In genomic region chr1:179820216-179820970, GRCh38 we compare ENCODE assay signal across 23 cellular contexts. TPM values are rescaled to one million over a fixed set of nuclear protein-coding genes. Genes with fewer than 3 reads are reported as not detected.
DNase-seq lines count a peak whose midpoint lies in the region; ATAC-seq, FAIRE-seq and TF ChIP-seq lines count a peak whose summit lies in the region.
"Had no signal": no experiment of that assay in that cellular context is flagged by ENCODE, and none has a peak within 500 bp of the region (broad histone marks: within the 10 kb centered on the region; RNA-seq: fewer than 3 reads in every experiment).

No MANE protein-coding gene starts in this region.

- DNase-seq in KBM-7 (peak; percentile 43), NOMO-1 (lab: John Stamatoyannopoulos, UW; ENCODE audit: unreplicated experiment in 2 of 2) (peak; percentile 64 to 85), GM12878 (ENCODE audit: low read depth, low spot score) (no peak), sciatic nerve (ENCODE audit: low spot score) (peak; percentile 28), G401 (ENCODE audit: low spot score) (no peak)
- DNase-seq: activated CD4-positive, alpha-beta T cell treated with anti-CD3 and anti-CD28 coated beads, Interleukin-2, amount 50 U/mL, for 48 hours; cortex of kidney; IMR-90; left ventricle myocardium superior; natural killer cell; NCI-H146; NCI-H526; pancreas; stimulated activated CD4-positive, alpha-beta T cell treated with anti-CD3 and anti-CD28 coated beads, Interleukin-12 subunit alpha, Interleukin-12 subunit beta, amount 100 ng/mL, for 4 hours; stimulated activated CD4-positive, alpha-beta T cell treated with anti-CD3 and anti-CD28 coated beads, Interleukin-4, amount 100 ng/mL, for 24 hours; stimulated activated naive B cell treated with anti-CD40 and anti-IgM and Interleukin-4, amounts not matched to agents 10 μg/mL and 1 μg/mL and 100 μg/mL, for 72 hours; T-helper 9 cell had no signal

- no peaks in the 10 kb centered on the region for H4K20me1 ChIP-seq in GM12878 (ENCODE audit: control insufficient read depth, insufficient read depth)

- no peak for TF ChIP-seq EP300 in GM12878 (IDR thresholded peaks at IDR 0.05; ENCODE audit: borderline replicate concordance in 1 of 2, control insufficient read depth in 1 of 2, low read depth in 2 of 2, low read length in 2 of 2)

- RAD21 ChIA-PET in GM12878 (lab: Charles Lee; ENCODE audit: unreplicated experiment): interaction anchor here (1.8 to 2.5 kb wide), 2 partner anchors 11 to 114 kb away, joined by 5 to 8 read pairs; no protein-coding TSS in a partner anchor

- H3K9me3 ChIP-seq in GM12878 (replicated peaks; ENCODE audit: control insufficient read depth, insufficient read depth, low read length): no peaks in the 10 kb centered on the region
- H3K9me3 ChIP-seq: esophagus muscularis mucosa, pancreas, testis, vagina had no signal

- H3K36me3 ChIP-seq in GM12878 (ENCODE audit: control insufficient read depth in 2 of 2, insufficient read depth in 2 of 2, low read length in 1 of 2): no peaks in the 10 kb centered on the region
- H3K36me3 ChIP-seq: esophagus muscularis mucosa, pancreas, vagina had no signal

- intact Hi-C loops in GM12878 (cut with micrococcal nuclease; ENCODE audit: unreplicated experiment) (no loop called here), sciatic nerve (cut with DNase I) (no loop called here)

- no peak overlapping the region for H2AFZ ChIP-seq in GM12878 (ENCODE audit: control insufficient read depth, low read depth, low read length)

- H3K4me1 ChIP-seq in GM12878 (ENCODE audit: control insufficient read depth, insufficient read depth, low read length): peaks cover 3% of the 10 kb centered on the region

- no peak for TF ChIP-seq RAD21 in GM12878 (IDR thresholded peaks at IDR 0.05; ENCODE audit: insufficient read depth, low read depth, low read length)

- no peak for TF ChIP-seq CTCF in GM12878 (IDR thresholded peaks at IDR 0.05 in 2 of 3, conservative IDR thresholded peaks at IDR 0.05 in 1 of 3; ENCODE audit: control insufficient read depth in 2 of 3, extremely low read depth in 1 of 3, insufficient read depth in 1 of 3, low read depth in 3 of 3, low read length in 3 of 3)

- H3K79me2 ChIP-seq in GM12878 (ENCODE audit: control insufficient read depth, insufficient read depth, low read length): no peaks in the 10 kb centered on the region

- 53% methylated on average over 9 of the region's 9 CpGs for WGBS in GM12878 (ENCODE audit: insufficient coverage, insufficient replicate concordance, low lambda C conversion rate, missing lambda C conversion rate)

- no peak for TF ChIP-seq POLR2A in GM12878 (IDR thresholded peaks at IDR 0.05; ENCODE audit: low read depth, low read length)

- H3K9ac ChIP-seq in GM12878 (ENCODE audit: control insufficient read depth, insufficient read depth, low read length): no peak overlapping the region

- no peak overlapping the region for H3K27ac ChIP-seq in GM12878 (ENCODE audit: control insufficient read depth, insufficient read depth)
- H3K27ac ChIP-seq: esophagus muscularis mucosa, pancreas, testis, vagina had no signal

- no peak for ATAC-seq in GM12878
- no peak for ATAC-seq in sciatic nerve
- no peak for ATAC-seq in GM21367 (IDR thresholded peaks at IDR 0.05; ENCODE audit: unreplicated experiment)
- ATAC-seq in HG02840 (IDR thresholded peaks at IDR 0.05; ENCODE audit: low FRiP score, unreplicated experiment): no peak
- ATAC-seq: left ventricle myocardium superior; natural killer cell; pancreas; stimulated activated naive B cell treated with anti-CD40 and anti-IgM and Interleukin-4, amounts not matched to agents 10 μg/mL and 1 μg/mL and 100 μg/mL, for 72 hours; WTC11 had no signal

- SMC1A ChIA-PET in GM12878 (lab: Charles Lee; ENCODE audit: uncharacterized antibody, unreplicated experiment): interaction anchor here (1.4 to 2.9 kb wide), 2 partner anchors 8 to 10 kb away, joined by 5 to 16 read pairs; no protein-coding TSS in a partner anchor

- FAIRE-seq in GM12878 (lab: Jason Lieb, UNC): no peak
- FAIRE-seq: pancreas had no signal

- H3K27me3 ChIP-seq in GM12878 (replicated peaks in 1 of 2; ENCODE audit: control insufficient read depth in 2 of 2, insufficient read depth in 2 of 2, low read length in 1 of 2): peaks cover 2 to 6% of the 10 kb centered on the region in 2 experiments; a peak in 3 of 4 replicates
- H3K27me3 ChIP-seq: esophagus muscularis mucosa, pancreas, testis, vagina had no signal

- CTCF ChIA-PET in GM12878 (lab: Yijun Ruan, JAX): interaction anchor here (8.1 to 19.2 kb wide), 2 partner anchors 11 to 111 kb away, joined by 84 to 938 read pairs; no protein-coding TSS in a partner anchor

- POLR2A ChIA-PET in GM12878 (lab: Charles Lee): no interaction called here

- BruUV-seq in GM12878 (replicated peaks; lab: Mats Ljungman, UMichigan): no TSS peak

- in situ Hi-C loops in KBM-7 (cut with MboI; ENCODE audit: low pct_unique_long_range_greater_than_20kb, low sequenced_read_pairs): loop anchor here (25.0 kb wide), 1 partner anchor 108 kb away; no protein-coding TSS in a partner anchor
- in situ Hi-C loops in GM12878 (cut with MboI): loop anchor here (25.0 kb wide), 1 partner anchor 733 kb away; the partner anchor contains the start of gene TOR3A
- in situ Hi-C loops in G401 (cut with HindIII; ENCODE audit: low sequenced_read_pairs): no loop called here

- no peak overlapping the region for H3K4me2 ChIP-seq in GM12878 (ENCODE audit: control insufficient read depth, insufficient read depth)

- H3K4me3 ChIP-seq in GM12878: no peak overlapping the region
- H3K4me3 ChIP-seq: esophagus muscularis mucosa, pancreas, testis, vagina had no signal

TF ChIP-seq in GM12878, 131 proteins besides CTCF, POLR2A, EP300 and RAD21:
- TF ChIP-seq POU2F2 (IDR thresholded peaks at IDR 0.05; ENCODE audit: borderline replicate concordance, low read depth, low read length): no peak
- TF ChIP-seq SPI1 (IDR thresholded peaks at IDR 0.05; ENCODE audit: borderline replicate concordance, insufficient read depth, low read depth, low read length): peak; percentile 20; the same call in 1 of the 2 replicates

RNA-seq across cellular contexts. Expression of gene TOR1AIP2, which starts 57.2 kb away (rescaled TPM):
- total RNA-seq in GM12878 (2013; cell fraction: nucleolus; rRNA removed): 92.8 and 93.7 TPM in 2 replicates
- total RNA-seq in GM12878 (2014; rRNA removed) (26.4 and 30.3 TPM in 2 replicates), GM12878 (2014; rRNA removed; fragmentation: Illumina TruSeq; extraction: Trizol) (35.9 and 38.9 TPM in 2 replicates), GM12878 (2021) (35.2 and 38.4 TPM in 2 replicates), sciatic nerve (69.0 TPM)
- polyA plus RNA-seq in GM12878 (2011; ENCODE audit: low read depth): 7.7 TPM
- polyA plus RNA-seq in GM12878 (2011; rRNA removed) (23.6 and 28.4 TPM in 2 replicates), GM12878 (2014; fragmentation: Illumina TruSeq; extraction: Trizol) (14.6 and 18.8 TPM in 2 replicates), GM12878 (2014; fragmentation: Nextera tagmentation; extraction: Ambion mirVana) (10 to 100 TPM in 1 of 2 experiments, 1 to 10 TPM in 1; 5.3 to 13.1 TPM), GM12878 (2014; rRNA removed) (12.9 and 14.3 TPM in 2 replicates), GM12878 (2016; fragmentation: Nextera tagmentation; extraction: Ambion mirVana) (10 to 100 TPM; 14.3 to 16.2 TPM)
- 8.1 and 10.1 TPM in 2 replicates for polyA plus RNA-seq in GM12878 (2011; cell fraction: cytosol; rRNA removed)
- 7.9 and 10.3 TPM in 2 replicates for polyA plus RNA-seq in GM12878 (2011; cell fraction: nucleus; rRNA removed)
- 9.7 and 10.6 TPM in 2 replicates for polyA plus RNA-seq in GM12878 (2012)
- polyA minus RNA-seq in GM12878 (2011; rRNA and poly(A)+ RNA removed): 38.8 and 47.3 TPM in 2 replicates
- 14.6 and 21.9 TPM in 2 replicates for polyA minus RNA-seq in GM12878 (2011; cell fraction: cytosol; rRNA and poly(A)+ RNA removed)
- polyA minus RNA-seq in GM12878 (2011; cell fraction: nucleus; rRNA and poly(A)+ RNA removed): 18.4 and 30.1 TPM in 2 replicates
- total RNA-seq in G401 (2014; rRNA removed; shearing (Covaris generic)): 20.4 and 27.9 TPM in 2 replicates

Comparison
In these comparisons a context has a peak if more than half of its experiments do, and no peak if none do; other contexts are left out.
1. DNase-seq: peak in KBM-7 (single experiment), NOMO-1 (2 of 2) and sciatic nerve (single experiment); none in GM12878 (single experiment) and G401 (single experiment).